Comparison of ENCODE assay signal across 6 cellular contexts in genomic region chr3:3999340-3999739, GRCh38.
DNase-seq lines count a peak whose midpoint lies in the region; ATAC-seq, FAIRE-seq and TF ChIP-seq lines count a peak whose summit lies in the region.
"Not testable (repeated sequence)": the region's sequence is repeated elsewhere in the genome, so short reads cannot be mapped to it uniquely, and the experiment has no call there.

No MANE protein-coding gene starts in this region.

- H3K9me1 ChIP-seq in K562 (ENCODE audit: control insufficient read depth, insufficient read depth, low read length), result not testable (repeated sequence)

- H3K36me3 Mint-ChIP-seq in WTC11, neural progenitor cell: not testable (repeated sequence)

- not testable (repeated sequence) for H4K91ac ChIP-seq in H1 (replicated peaks; ENCODE audit: insufficient read length, low read length)

- not testable (repeated sequence) for H3K4me3 Mint-ChIP-seq in WTC11
- H3K4me3 Mint-ChIP-seq in neural progenitor cell, result peak overlapping the region; percentile 6

- H3F3A ChIP-seq in neural progenitor cell (ENCODE audit: low read depth), result peaks cover 17% of the 10 kb centered on the region

- H3K23me2 ChIP-seq in H1 (ENCODE audit: low read depth, low read length), result not testable (repeated sequence)

- in situ Hi-C loops in K562 (cut with MboI), result not testable (repeated sequence)

- not testable (repeated sequence) for DNase-seq in WTC11 (ENCODE audit: low spot score); K562 (ENCODE audit: extremely low read depth in 1 of 4, low spot score in 3 of 4); H1 (ENCODE audit: low read depth in 1 of 2, low spot score in 2 of 2); neural progenitor cell (ENCODE audit: low spot score)

- H3K18ac ChIP-seq in H1 (ENCODE audit: extremely low read depth, low read length), result not testable (repeated sequence)

- TF ChIP-seq RAD21 in K562 (CRISPR knock-in tag; conservative IDR thresholded peaks at IDR 0.05 in 1 of 2, IDR thresholded peaks at IDR 0.05 in 1 of 2); H1 (IDR thresholded peaks at IDR 0.05 in 1 of 2, conservative IDR thresholded peaks at IDR 0.05 in 1 of 2; ENCODE audit: low read depth in 2 of 2, low read length in 2 of 2): not testable (repeated sequence)

- BruUV-seq in K562 (replicated peaks; lab: Mats Ljungman, UMichigan), result not testable (repeated sequence)

- H3K36me3 ChIP-seq in HEK293 (ENCODE audit: control insufficient read depth in 2 of 2, insufficient read depth in 1 of 2, low read length in 2 of 2); K562 (ENCODE audit: control insufficient read depth, insufficient read depth, low read length); H1 (ENCODE audit: control insufficient read depth in 2 of 4, insufficient read depth in 4 of 4, low read length in 3 of 4); neural progenitor cell: not testable (repeated sequence)

- not testable (repeated sequence) for H3K4ac ChIP-seq in H1 (replicated peaks; ENCODE audit: insufficient read length, low read depth, low read length)

- H3K4me2 ChIP-seq in K562 (ENCODE audit: insufficient read depth, low read length); H1 (ENCODE audit: insufficient read depth in 1 of 2, low read depth in 2 of 2, low read length in 2 of 2); neural progenitor cell: not testable (repeated sequence)

- not testable (repeated sequence) for TF ChIP-seq EP300 in K562 (IDR thresholded peaks at IDR 0.05; ENCODE audit: low read length); H1 (IDR thresholded peaks at IDR 0.05; ENCODE audit: borderline replicate concordance in 1 of 2, low read depth in 2 of 2, low read length in 2 of 2)

- not testable (repeated sequence) for H3K79me1 ChIP-seq in H1 (ENCODE audit: low read depth, low read length)

- H3K27me3 Mint-ChIP-seq in WTC11 (ENCODE audit: low read depth); neural progenitor cell (ENCODE audit: insufficient read depth, low read depth): not testable (repeated sequence)

- H3K9ac ChIP-seq in K562 (ENCODE audit: insufficient read depth in 1 of 2, low read depth in 2 of 2, low read length in 2 of 2); H1 (replicated peaks in 1 of 4; ENCODE audit: extremely low read depth in 1 of 4, low read depth in 3 of 4, low read length in 3 of 4); neural progenitor cell: not testable (repeated sequence)

- FAIRE-seq in K562 (lab: Jason Lieb, UNC); H1 (lab: Jason Lieb, UNC): not testable (repeated sequence)

- H2BK5ac ChIP-seq in H1 (ENCODE audit: low read depth, low read length), result not testable (repeated sequence)

- H4K20me1 ChIP-seq in K562 (replicated peaks; ENCODE audit: control insufficient read depth, insufficient read depth, low read length); H1 (replicated peaks in 1 of 2; ENCODE audit: control insufficient read depth in 1 of 2, insufficient read depth in 2 of 2, low read length in 2 of 2); neural progenitor cell (ENCODE audit: low read depth): not testable (repeated sequence)

- H3K4me1 ChIP-seq in HEK293 (ENCODE audit: control insufficient read depth, insufficient read depth, low read length); K562 (replicated peaks in 1 of 2; ENCODE audit: control insufficient read depth in 2 of 2, insufficient read depth in 2 of 2, low read length in 2 of 2); H1 (replicated peaks in 1 of 4; ENCODE audit: control insufficient read depth in 3 of 4, insufficient read depth in 4 of 4, low read length in 3 of 4): not testable (repeated sequence)
- H3K4me1 ChIP-seq in neural progenitor cell, result peaks cover 30% of the 10 kb centered on the region

- CTCF ChIA-PET in HEK293 (lab: Yijun Ruan, JAX) (interaction anchor here (2.7 kb wide), 1 partner anchor 799 kb away, joined by 34 read pairs; no protein-coding TSS in a partner anchor), WTC11 (lab: Charles Lee) (interaction anchor here (0.7 kb wide), 1 partner anchor 152 kb away, joined by 5 read pairs; no protein-coding TSS in a partner anchor), H1 (lab: Charles Lee; ENCODE audit: partially characterized antibody) (interaction anchor here (0.7 to 2.5 kb wide), 8 partner anchors 10 to 799 kb away, joined by 3 to 20 read pairs (median 3); no protein-coding TSS in a partner anchor)
- CTCF ChIA-PET in K562 (lab: Yijun Ruan, JAX; ENCODE audit: low intra/inter-chr PET ratio), result not testable (repeated sequence)

- not testable (repeated sequence) for H3K4me1 Mint-ChIP-seq in WTC11
- H3K4me1 Mint-ChIP-seq in neural progenitor cell, result peaks cover 30% of the 10 kb centered on the region

- H3K9me3 Mint-ChIP-seq in WTC11 (peaks cover 40% of the 10 kb centered on the region), neural progenitor cell (peaks cover 38% of the 10 kb centered on the region)

- H3K4me3 ChIP-seq in HEK293 (ENCODE audit: low read depth, low read length); K562; H1 (ENCODE audit: extremely low read depth in 1 of 4, insufficient read depth in 2 of 4, low read depth in 3 of 4, low read length in 4 of 4); neural progenitor cell: not testable (repeated sequence)

- not testable (repeated sequence) for H3K56ac ChIP-seq in H1 (replicated peaks; ENCODE audit: insufficient read length, low read depth, low read length)

- not testable (repeated sequence) for H3K14ac ChIP-seq in H1 (ENCODE audit: insufficient read length)

- not testable (repeated sequence) for H3K27ac ChIP-seq in HEK293 (ENCODE audit: extremely low read depth, low read depth, low read length); K562 (ENCODE audit: extremely low read depth, low read depth, low read length); H1 (ENCODE audit: low read depth, low read length); neural progenitor cell

- H3K27me3 ChIP-seq in K562 (ENCODE audit: control insufficient read depth in 2 of 2, insufficient read depth in 2 of 2, low read length in 2 of 2); H1 (replicated peaks in 1 of 4; ENCODE audit: control insufficient read depth in 3 of 4, extremely low read depth in 1 of 4, insufficient read depth in 3 of 4, low read length in 3 of 4); neural progenitor cell: not testable (repeated sequence)

- not testable (repeated sequence) for H3K79me2 ChIP-seq in K562 (ENCODE audit: control insufficient read depth, insufficient read depth, low read length); H1 (ENCODE audit: control insufficient read depth in 1 of 2, insufficient read depth in 2 of 2, low read length in 2 of 2); neural progenitor cell (ENCODE audit: low read depth)

- POLR2A ChIA-PET in HEK293 (lab: Yijun Ruan, JAX); WTC11 (lab: Charles Lee); K562 (lab: Yijun Ruan, JAX); H1 (lab: Charles Lee; ENCODE audit: partially characterized antibody): not testable (repeated sequence)

- TF ChIP-seq POLR2A in K562 (conservative IDR thresholded peaks at IDR 0.05); H1 (IDR thresholded peaks at IDR 0.05; ENCODE audit: control extremely low read depth in 1 of 2, low read depth in 2 of 2, low read length in 2 of 2): not testable (repeated sequence)

- H3K23ac ChIP-seq in H1 (ENCODE audit: insufficient read length), result not testable (repeated sequence)

- not testable (repeated sequence) for TF ChIP-seq CTCF in HEK293 (tag by site-specific recombination; IDR thresholded peaks at IDR 0.05); WTC11 (IDR thresholded peaks at IDR 0.05); K562 (IDR thresholded peaks at IDR 0.05 in 2 of 3, conservative IDR thresholded peaks at IDR 0.05 in 1 of 3; ENCODE audit: insufficient read depth in 2 of 3, low read depth in 1 of 3, low read length in 3 of 3); H1 (IDR thresholded peaks at IDR 0.05; ENCODE audit: control extremely low read depth in 1 of 3, insufficient read depth in 1 of 3, low read depth in 1 of 3, low read length in 3 of 3); neural progenitor cell (IDR thresholded peaks at IDR 0.05)

- not testable (repeated sequence) for H3K9me3 ChIP-seq in HEK293 (ENCODE audit: control insufficient read depth, insufficient read depth, low read depth, low read length); K562 (replicated peaks; ENCODE audit: control insufficient read depth, insufficient read depth, low read depth, low read length); H1 (ENCODE audit: insufficient read depth in 2 of 2, low read depth in 1 of 2, low read length in 1 of 2); neural progenitor cell (ENCODE audit: low read depth)

- H2BK15ac ChIP-seq in H1 (ENCODE audit: low read length), result not testable (repeated sequence)

- intact Hi-C loops in K562 (cut with micrococcal nuclease), result not testable (repeated sequence)

- H2AK5ac ChIP-seq in H1 (ENCODE audit: low read depth, low read length), result not testable (repeated sequence)

- H4K8ac ChIP-seq in H1 (ENCODE audit: extremely low read depth, insufficient read depth, low read length), result not testable (repeated sequence)

- H2AFZ ChIP-seq in K562 (ENCODE audit: low read depth, low read length); H1 (ENCODE audit: low read length); neural progenitor cell (replicated peaks): not testable (repeated sequence)

- H3K27ac Mint-ChIP-seq in WTC11, neural progenitor cell: not testable (repeated sequence)

- not testable (repeated sequence) for H2BK20ac ChIP-seq in H1 (ENCODE audit: low read length)

- not testable (repeated sequence) for ATAC-seq in SK-N-SH treated with all-trans-retinoic acid at 6 μM for 48 hours, WTC11, K562

- not testable (repeated sequence) for H2BK12ac ChIP-seq in H1 (ENCODE audit: low read depth, low read length)

- not testable (repeated sequence) for H2BK120ac ChIP-seq in H1 (replicated peaks; ENCODE audit: low read depth, low read length)

- H4K5ac ChIP-seq in H1 (ENCODE audit: insufficient read length, low read depth, low read length), result not testable (repeated sequence)
